ENCODE assay signal across 15 cellular contexts in genomic region chr4:123826896-123827295, GRCh38.
A peak's percentile ranks its signal among the peaks of the same experiment; 100 is the strongest.
DNase-seq lines count a peak whose midpoint lies in the region; ATAC-seq and TF ChIP-seq lines count a peak whose summit lies in the region.
"Had no signal": no experiment of that assay in that cellular context is flagged by ENCODE, and none has a peak within 500 bp of the region (broad histone marks: within the 10 kb centered on the region; RNA-seq: fewer than 3 reads in every experiment).

No MANE protein-coding gene starts in this region.

- TF ChIP-seq RAD21 in SK-N-SH (IDR thresholded peaks at IDR 0.05; ENCODE audit: low read length), result no peak

- no peak for TF ChIP-seq EP300 in SK-N-SH (IDR thresholded peaks at IDR 0.05; ENCODE audit: borderline replicate concordance in 1 of 2, low read depth in 1 of 2, low read length in 1 of 2)

- no peak overlapping the region for H3K18ac ChIP-seq in H9 (ENCODE audit: insufficient read length, low read depth, low read length)

- no peak overlapping the region for H2BK20ac ChIP-seq in H9 (ENCODE audit: low read depth, low read length, poor library complexity, severe bottlenecking)

- H3K36me3 ChIP-seq in SK-N-SH (replicated peaks in 1 of 2; ENCODE audit: control insufficient read depth in 1 of 2, insufficient read depth in 2 of 2, low read length in 1 of 2), result no peaks in the 10 kb centered on the region
- H3K36me3 ChIP-seq: gastroesophageal sphincter, upper lobe of right lung had no signal

- no peak overlapping the region for H2AFZ ChIP-seq in SK-N-SH (ENCODE audit: low read depth)
- H2AFZ ChIP-seq in H9 (ENCODE audit: low read length), result no peak overlapping the region

- H3K27ac ChIP-seq in SK-N-SH (ENCODE audit: low read depth in 2 of 2, low read length in 1 of 2) (peak overlapping the region; percentile 43 to 62; a peak in 3 of 4 replicates), H9 (ENCODE audit: insufficient read length, low read depth, low read length) (no peak overlapping the region)
- H3K27ac ChIP-seq: C4-2B, gastroesophageal sphincter, upper lobe of right lung had no signal

- TF ChIP-seq CTCF in HFFc6 (IDR thresholded peaks at IDR 0.05) (no peak), SK-N-SH (IDR thresholded peaks at IDR 0.05) (no peak), fibroblast of mammary gland (conservative IDR thresholded peaks at IDR 0.05; ENCODE audit: control insufficient read depth, insufficient read depth, low read depth, low read length) (no peak), H9 (conservative IDR thresholded peaks at IDR 0.05) (no peak)

- H3K9me3 ChIP-seq in SK-N-SH (no peaks in the 10 kb centered on the region), H9 (ENCODE audit: control insufficient read depth, low read depth, low read length) (no peaks in the 10 kb centered on the region)
- H3K9me3 ChIP-seq: gastroesophageal sphincter, upper lobe of right lung had no signal

- H3K4me1 Mint-ChIP-seq in HFFc6 (ENCODE audit: low read depth), result peaks cover 80% of the 10 kb centered on the region
- peaks cover 5 to 7% of the 10 kb centered on the region in 2 experiments for H3K4me1 Mint-ChIP-seq in H9
- H3K4me1 Mint-ChIP-seq in naive thymus-derived CD8-positive, alpha-beta T cell, result no peaks in the 10 kb centered on the region
- H3K4me1 Mint-ChIP-seq: activated CD4-positive, alpha-beta T cell treated with anti-CD3 and anti-CD28 coated beads, Interleukin-2, amount 10 ng/mL, durations not matched to agents 7 days and 5 days had no signal

- H3K36me3 Mint-ChIP-seq in HFFc6 (ENCODE audit: low read depth), result peaks cover 18% of the 10 kb centered on the region
- peaks cover 0 to 16% (median 7%) of the 10 kb centered on the region in 3 experiments; a peak in 4 of 7 replicates for H3K36me3 Mint-ChIP-seq in H9 (ENCODE audit: insufficient read depth in 1 of 3, low read depth in 3 of 3)
- no peaks in the 10 kb centered on the region for H3K36me3 Mint-ChIP-seq in naive thymus-derived CD8-positive, alpha-beta T cell

- H2BK15ac ChIP-seq in H9 (ENCODE audit: low read depth, low read length), result no peak overlapping the region

- H4K91ac ChIP-seq in H9 (ENCODE audit: insufficient read length, low read depth, low read length), result no peak overlapping the region

- H3K79me2 ChIP-seq in SK-N-SH (ENCODE audit: insufficient read depth) (no peaks in the 10 kb centered on the region), H9 (ENCODE audit: insufficient read depth, low read length) (no peaks in the 10 kb centered on the region)

- H3K79me1 ChIP-seq in H9 (ENCODE audit: insufficient read depth, low read depth, low read length, poor library complexity, severe bottlenecking), result no peaks in the 10 kb centered on the region

- H3K9me3 Mint-ChIP-seq in HFFc6 (peaks cover 8% of the 10 kb centered on the region), H9 (peaks cover 8 to 11% of the 10 kb centered on the region in 2 experiments)
- no peaks in the 10 kb centered on the region for H3K9me3 Mint-ChIP-seq in naive thymus-derived CD8-positive, alpha-beta T cell
- H3K9me3 Mint-ChIP-seq: activated CD4-positive, alpha-beta T cell treated with anti-CD3 and anti-CD28 coated beads, Interleukin-2, amount 10 ng/mL, durations not matched to agents 7 days and 5 days had no signal

- H4K20me1 ChIP-seq in SK-N-SH (ENCODE audit: insufficient read depth) (no peaks in the 10 kb centered on the region), H9 (ENCODE audit: control insufficient read depth, insufficient read depth, insufficient read length) (no peaks in the 10 kb centered on the region)

- H3F3A ChIP-seq in SK-N-SH (replicated peaks; ENCODE audit: insufficient read depth), result peaks cover 15% of the 10 kb centered on the region

- no peaks in the 10 kb centered on the region for H3K9me2 ChIP-seq in SK-N-SH

- H2AK5ac ChIP-seq in H9 (ENCODE audit: insufficient read length, low read length), result no peak overlapping the region

- H3K23ac ChIP-seq in H9 (ENCODE audit: insufficient read length, low read depth, low read length), result no peak overlapping the region

- H2BK5ac ChIP-seq in H9 (ENCODE audit: insufficient read length, low read length), result no peak overlapping the region

- DNase-seq in HFFc6 (peak; percentile 59), SK-N-SH (no peak), fibroblast of mammary gland (ENCODE audit: low read depth) (peak; percentile 85), non-pigmented ciliary epithelial cell (ENCODE audit: low read depth) (peak; percentile 65), globus pallidus (ENCODE audit: low spot score) (no peak), H9 (no peak)
- no peak for DNase-seq in naive thymus-derived CD8-positive, alpha-beta T cell
- DNase-seq: activated CD4-positive, alpha-beta T cell treated with anti-CD3 and anti-CD28 coated beads, Interleukin-2, amount 10 ng/mL, durations not matched to agents 7 days and 5 days; amygdala; stimulated activated CD4-positive, alpha-beta T cell treated with anti-CD3 and anti-CD28 coated beads, Interleukin-4, amount 100 ng/mL, for 1 hour; T-helper 2 cell; upper lobe of right lung had no signal

- H3K4me3 Mint-ChIP-seq in HFFc6 (no peak overlapping the region), H9 (no peak overlapping the region)
- H3K4me3 Mint-ChIP-seq in naive thymus-derived CD8-positive, alpha-beta T cell, result no peak overlapping the region
- H3K4me3 Mint-ChIP-seq: activated CD4-positive, alpha-beta T cell treated with anti-CD3 and anti-CD28 coated beads, Interleukin-2, amount 10 ng/mL, durations not matched to agents 7 days and 5 days had no signal

- H3K23me2 ChIP-seq in H9 (ENCODE audit: insufficient read length, low read depth, low read length, poor library complexity, severe bottlenecking), result no peaks in the 10 kb centered on the region

- no peak for ATAC-seq in HG02973 (IDR thresholded peaks at IDR 0.05; ENCODE audit: unreplicated experiment)
- no peak for ATAC-seq in naive thymus-derived CD8-positive, alpha-beta T cell
- ATAC-seq: gastroesophageal sphincter, upper lobe of right lung had no signal

- POLR2A ChIA-PET in SK-N-SH (lab: Yijun Ruan, JAX), result interaction anchor here (0.6 kb wide), 1 partner anchor 21 kb away, joined by 3 read pairs; no protein-coding TSS in a partner anchor
- POLR2A ChIA-PET in naive thymus-derived CD8-positive, alpha-beta T cell (lab: Charles Lee), result no interaction called here

- H3K27me3 ChIP-seq in SK-N-SH (ENCODE audit: insufficient read depth), result no peaks in the 10 kb centered on the region
- H3K27me3 ChIP-seq in H9 (ENCODE audit: insufficient read depth, low read length), result no peaks in the 10 kb centered on the region
- H3K27me3 ChIP-seq: gastroesophageal sphincter, upper lobe of right lung had no signal

- no peak overlapping the region for H3T11ph ChIP-seq in H9 (ENCODE audit: low read length)

- no peak overlapping the region for H3K4ac ChIP-seq in H9 (ENCODE audit: low read depth, low read length)

- H3K14ac ChIP-seq in H9 (ENCODE audit: insufficient read depth, low read length), result no peak overlapping the region

- CTCF ChIA-PET in SK-N-SH (lab: Yijun Ruan, JAX), result no interaction called here

- H3K4me3 ChIP-seq in SK-N-SH (ENCODE audit: low read depth in 2 of 2, low read length in 1 of 2) (no peak overlapping the region), fibroblast of mammary gland (ENCODE audit: control insufficient read depth, low read depth, low read length) (no peak overlapping the region)
- H3K4me3 ChIP-seq: gastroesophageal sphincter, upper lobe of right lung had no signal

- H3K56ac ChIP-seq in H9 (ENCODE audit: insufficient read length, low read depth, low read length), result no peak overlapping the region

- H3K9ac ChIP-seq in SK-N-SH (no peak overlapping the region), H9 (ENCODE audit: extremely low read depth, insufficient read length, low read length) (no peak overlapping the region)

- no peak overlapping the region for H4K8ac ChIP-seq in H9 (replicated peaks; ENCODE audit: insufficient read length, low read depth, low read length)

- no peak overlapping the region for H2BK12ac ChIP-seq in H9 (ENCODE audit: insufficient read length, low read depth, low read length)

- H3K4me2 ChIP-seq in SK-N-SH, result no peak overlapping the region
- H3K4me2 ChIP-seq in H9 (ENCODE audit: insufficient read depth, insufficient read length, low read length), result no peak overlapping the region

- H4K5ac ChIP-seq in H9 (ENCODE audit: insufficient read length, low read depth, low read length), result no peak overlapping the region

- H3K4me1 ChIP-seq in SK-N-SH (ENCODE audit: control insufficient read depth in 1 of 2, insufficient read depth in 2 of 2, low read depth in 1 of 2, low read length in 1 of 2) (peaks cover 8 to 25% of the 10 kb centered on the region in 2 experiments), H9 (ENCODE audit: insufficient read depth, low read length) (no peaks in the 10 kb centered on the region; the same call in 1 of the 2 replicates)

- H2BK120ac ChIP-seq in H9 (ENCODE audit: low read depth, low read length, poor library complexity, severe bottlenecking), result no peak overlapping the region

- H3K27ac Mint-ChIP-seq in HFFc6 (no peak overlapping the region), H9 (no peak overlapping the region)
- H3K27ac Mint-ChIP-seq in naive thymus-derived CD8-positive, alpha-beta T cell, result no peak overlapping the region
- H3K27ac Mint-ChIP-seq: activated CD4-positive, alpha-beta T cell treated with anti-CD3 and anti-CD28 coated beads, Interleukin-2, amount 10 ng/mL, durations not matched to agents 7 days and 5 days had no signal

- H3K27me3 Mint-ChIP-seq in HFFc6 (ENCODE audit: insufficient read depth), result no peaks in the 10 kb centered on the region
- H3K27me3 Mint-ChIP-seq in H9 (ENCODE audit: low read depth), result no peaks in the 10 kb centered on the region
- peaks cover 0 to 16% (median 0%) of the 10 kb centered on the region in 5 donors for H3K27me3 Mint-ChIP-seq in naive thymus-derived CD8-positive, alpha-beta T cell

- 90% methylated on average over 2 of the region's 2 CpGs for WGBS in SK-N-SH (ENCODE audit: low lambda C conversion rate)
- WGBS in H9 (ENCODE audit: extremely low coverage, insufficient read length, low lambda C conversion rate), result no CpG with 5 or more reads among the region's 2 CpGs

TF ChIP-seq in SK-N-SH, 30 proteins besides CTCF, POLR2A, EP300 and RAD21 (continues in another document):
- TF ChIP-seq TAF1 (IDR thresholded peaks at IDR 0.05; ENCODE audit: borderline replicate concordance, low read depth, low read length), result no peak
- TF ChIP-seq RFX5 (IDR thresholded peaks at IDR 0.05; ENCODE audit: low read length), result no peak
- no peak for TF ChIP-seq GATA2 (CRISPR knock-in tag; IDR thresholded peaks at IDR 0.05)
- TF ChIP-seq USF1 (IDR thresholded peaks at IDR 0.05; ENCODE audit: borderline replicate concordance, low read depth), result no peak
- TF ChIP-seq MAX (IDR thresholded peaks at IDR 0.05; ENCODE audit: low read depth), result no peak

Comparison
In these comparisons a context has a peak if more than half of its experiments do, and no peak if none do; other contexts are left out.
1. DNase-seq: peak in HFFc6 (single experiment), fibroblast of mammary gland (single experiment) and non-pigmented ciliary epithelial cell (single experiment); none in SK-N-SH (single experiment), globus pallidus (single experiment), H9 (single experiment) and naive thymus-derived CD8-positive, alpha-beta T cell (0 of 10).